Comparison of ENCODE assay signal across 19 cellular contexts in genomic region chr17:59149051-59149450, GRCh38. TPM values are rescaled to one million over a fixed set of nuclear protein-coding genes. Genes with fewer than 3 reads are reported as not detected.
A peak's percentile ranks its signal among the peaks of the same experiment; 100 is the strongest.
DNase-seq lines count a peak whose midpoint lies in the region; ATAC-seq and TF ChIP-seq lines count a peak whose summit lies in the region.
"Had no signal": no experiment of that assay in that cellular context is flagged by ENCODE, and none has a peak within 500 bp of the region (broad histone marks: within the 10 kb centered on the region; RNA-seq: fewer than 3 reads in every experiment).

No MANE protein-coding gene starts in this region.

- H3K9me3 ChIP-seq in Loucy (ENCODE audit: insufficient read depth, low read depth, low read length) (no peaks in the 10 kb centered on the region), Karpas-422 (ENCODE audit: low read length) (no peaks in the 10 kb centered on the region)
- H3K9me3 ChIP-seq: adrenal gland, colonic mucosa, neutrophil, right lobe of liver had no signal

- peak overlapping the region; percentile 6 for H3K9ac ChIP-seq in Loucy (ENCODE audit: low read depth, low read length, poor library complexity, severe bottlenecking)
- no peak overlapping the region for H3K9ac ChIP-seq in Karpas-422 (ENCODE audit: low read length)

- peaks cover 6% of the 10 kb centered on the region; the same call in 1 of the 2 replicates for H3K36me3 ChIP-seq in Loucy (ENCODE audit: insufficient read depth, low read length)
- peaks cover 25% of the 10 kb centered on the region; the same call in 1 of the 2 replicates for H3K36me3 ChIP-seq in Karpas-422 (ENCODE audit: insufficient read depth, low read length)
- H3K36me3 ChIP-seq: adrenal gland, colonic mucosa, neutrophil, right lobe of liver had no signal

- H2AFZ ChIP-seq in Loucy (ENCODE audit: low read length): no peak overlapping the region
- H2AFZ ChIP-seq in Karpas-422 (ENCODE audit: low read length): no peak overlapping the region

- peak; percentile 41 for DNase-seq in AG08395 (ENCODE audit: low spot score)
- DNase-seq in astrocyte of the spinal cord (ENCODE audit: low read depth, low spot score): peak; percentile 14
- peak; percentile 49 for DNase-seq in glomerular visceral epithelial cell (ENCODE audit: extremely low spot score)
- DNase-seq in Karpas-422: no peak
- DNase-seq: adrenal gland; CD8-positive, alpha-beta T cell; colonic mucosa; DND-41; erythroblast; hypothalamus; left cardiac atrium; NCI-H2081; NCI-H526 treated with DMSO at 0.1 percent for 48 hours; right lobe of liver had no signal

- TF ChIP-seq POLR2A in GM18505 (IDR thresholded peaks at IDR 0.05; ENCODE audit: borderline replicate concordance, extremely low read depth, insufficient read depth, insufficient read length): no peak

- H3K4me2 ChIP-seq in Loucy (ENCODE audit: low read depth, low read length, poor library complexity, severe bottlenecking): peak overlapping the region; percentile 83
- no peak overlapping the region for H3K4me2 ChIP-seq in Karpas-422 (ENCODE audit: low read depth, low read length, poor library complexity, severe bottlenecking)

- H3K27ac ChIP-seq in Karpas-422 (ENCODE audit: low read length): no peak overlapping the region
- H3K27ac ChIP-seq: adrenal gland, colonic mucosa, neutrophil, right lobe of liver had no signal

- H3K79me2 ChIP-seq in Loucy (ENCODE audit: insufficient read depth, low read length) (peaks cover 100% of the 10 kb centered on the region), Karpas-422 (ENCODE audit: low read length) (peaks cover 100% of the 10 kb centered on the region)

- in situ Hi-C loops in astrocyte of the spinal cord (cut with HindIII; ENCODE audit: low sequenced_read_pairs): no loop called here

- H3K4me1 ChIP-seq in Loucy (ENCODE audit: insufficient read depth, low read length, poor library complexity, severe bottlenecking): peaks cover 57% of the 10 kb centered on the region
- peaks cover 36% of the 10 kb centered on the region for H3K4me1 ChIP-seq in Karpas-422 (ENCODE audit: low read length)
- H3K4me1 ChIP-seq: colonic mucosa had no signal

- no peaks in the 10 kb centered on the region for H3F3A ChIP-seq in Loucy (ENCODE audit: low read depth)

- no peaks in the 10 kb centered on the region for H3K9me2 ChIP-seq in Loucy (replicated peaks; ENCODE audit: low read depth, low read length)
- no peaks in the 10 kb centered on the region for H3K9me2 ChIP-seq in Karpas-422 (replicated peaks; ENCODE audit: insufficient read depth, low read length)

- no peak for ATAC-seq in HG02642 (IDR thresholded peaks at IDR 0.05; ENCODE audit: poor library complexity, unreplicated experiment)
- ATAC-seq in HG02623 (IDR thresholded peaks at IDR 0.05; ENCODE audit: unreplicated experiment): no peak
- no peak for ATAC-seq in GM18505 (IDR thresholded peaks at IDR 0.05; ENCODE audit: unreplicated experiment)
- ATAC-seq: CD8-positive, alpha-beta T cell; left cardiac atrium; right lobe of liver had no signal

- TF ChIP-seq CTCF in Loucy (conservative IDR thresholded peaks at IDR 0.05; ENCODE audit: low read length) (no peak), astrocyte of the spinal cord (IDR thresholded peaks at IDR 0.05; ENCODE audit: low read depth, low read length) (no peak)

- no peaks in the 10 kb centered on the region for H3K27me3 ChIP-seq in Loucy (ENCODE audit: insufficient read depth, low read length, poor library complexity, severe bottlenecking)
- H3K27me3 ChIP-seq in Karpas-422 (ENCODE audit: low read length): no peaks in the 10 kb centered on the region
- H3K27me3 ChIP-seq: adrenal gland, colonic mucosa, neutrophil, right lobe of liver had no signal

- H3K4me3 ChIP-seq in Loucy (ENCODE audit: low read length, poor library complexity, severe bottlenecking): peak overlapping the region; percentile 83
- no peak overlapping the region for H3K4me3 ChIP-seq in astrocyte of the spinal cord (ENCODE audit: low read depth, low read length)
- no peak overlapping the region for H3K4me3 ChIP-seq in Karpas-422 (ENCODE audit: low read length)
- H3K4me3 ChIP-seq: adrenal gland, colonic mucosa, right lobe of liver had no signal

- H4K20me1 ChIP-seq in Loucy (ENCODE audit: insufficient read depth, low read length, poor library complexity, severe bottlenecking) (peaks cover 83% of the 10 kb centered on the region), Karpas-422 (ENCODE audit: insufficient read depth, low read depth, low read length) (no peaks in the 10 kb centered on the region)

RNA-seq across cellular contexts. Expression of gene SKA2, which starts 5.9 kb away (rescaled TPM):
- 25.6 and 42.0 TPM in 2 replicates for total RNA-seq in Karpas-422 (2014; rRNA removed; shearing (Covaris generic); ENCODE audit: low replicate concordance)

RNA-seq across cellular contexts. Expression of gene PRR11, which starts 6.5 kb away (rescaled TPM):
- 11.6 and 15.2 TPM in 2 replicates for total RNA-seq in Karpas-422 (2014; rRNA removed; shearing (Covaris generic); ENCODE audit: low replicate concordance)

RNA-seq across cellular contexts. Expression of gene TRIM37, which starts 42.4 kb away (rescaled TPM):
- total RNA-seq in Karpas-422 (2014; rRNA removed; shearing (Covaris generic); ENCODE audit: low replicate concordance): 30.1 and 36.2 TPM in 2 replicates
